ENCODE assay signal across 12 cellular contexts in the genomic region with DNA sequence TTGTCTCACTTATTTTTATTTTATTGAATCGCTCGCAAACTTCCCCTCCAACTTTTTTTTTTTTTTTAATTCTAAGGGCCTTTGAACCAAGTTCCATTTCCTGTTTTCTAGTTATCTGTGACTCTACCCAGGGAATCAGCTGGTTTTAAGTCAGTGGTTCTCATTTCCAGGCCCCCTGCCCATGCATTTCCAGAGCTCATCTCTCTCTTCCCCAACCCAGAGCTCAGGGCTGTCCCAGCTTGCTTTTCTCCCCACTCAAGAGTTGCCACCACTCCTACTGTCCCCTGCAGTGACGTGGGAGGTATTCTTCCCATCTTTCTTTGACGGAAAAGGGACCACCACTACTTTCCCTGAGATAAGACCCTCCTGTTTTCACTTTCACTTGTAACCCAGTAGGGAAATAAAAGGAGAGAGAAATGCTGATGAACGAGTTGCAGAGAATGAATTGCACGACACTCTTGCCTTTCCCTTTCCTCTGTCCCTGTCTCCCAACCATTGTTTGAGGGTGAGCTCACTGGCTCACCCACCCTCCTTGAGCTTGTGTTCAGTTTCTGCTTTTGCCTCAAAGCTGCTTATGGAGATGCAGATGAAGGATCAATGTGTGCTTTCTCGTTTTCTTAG. TPM values are rescaled to one million over a fixed set of nuclear protein-coding genes. Genes with fewer than 3 reads are reported as not detected.
DNase-seq lines count a peak whose midpoint lies in the region; ATAC-seq and TF ChIP-seq lines count a peak whose summit lies in the region.
"Had no signal": no experiment of that assay in that cellular context is flagged by ENCODE, and none has a peak within 500 bp of the region (broad histone marks: within the 10 kb centered on the region; RNA-seq: fewer than 3 reads in every experiment).

No MANE protein-coding gene starts in this region.

- no peak overlapping the region for H3K27ac ChIP-seq in CD4-positive, alpha-beta T cell (ENCODE audit: low read depth, low read length)
- peak overlapping the region in 4 of 8 donors; percentile 40 to 64 (median 56) for H3K27ac ChIP-seq in spleen

- H3K27me3 ChIP-seq in CD4-positive, alpha-beta T cell (ENCODE audit: control insufficient read depth, insufficient read depth, low read length): no peaks in the 10 kb centered on the region
- H3K27me3 ChIP-seq in spleen (replicated peaks in 1 of 7): no peaks in the 10 kb centered on the region
- H3K27me3 ChIP-seq: esophagus squamous epithelium had no signal

- TF ChIP-seq CTCF in CD4-positive, alpha-beta T cell (IDR thresholded peaks at IDR 0.05): no peak
- TF ChIP-seq CTCF in spleen (IDR thresholded peaks at IDR 0.05 in 8 of 11, conservative IDR thresholded peaks at IDR 0.05 in 3 of 11): no peak

- no peaks in the 10 kb centered on the region for H3K9me3 ChIP-seq in CD4-positive, alpha-beta T cell (ENCODE audit: control insufficient read depth, low read length)
- H3K9me3 ChIP-seq in spleen: peaks cover 0 to 4% (median 0%) of the 10 kb centered on the region in 8 donors
- H3K9me3 ChIP-seq: esophagus squamous epithelium had no signal

- DNase-seq in CD4-positive, alpha-beta T cell: no peak
- no peak for DNase-seq in activated T-helper 1 cell treated with anti-CD3 and anti-CD28 coated beads, Interleukin-12 subunit alpha, Interleukin-12 subunit beta, Interleukin-2, Interleukin-4 antibody, amounts not matched to agents 30 ng/mL and 10 ng/mL and 1 ng/mL, durations not matched to agents 14 hours and 24 hours and 36 hours (ENCODE audit: low spot score)
- DNase-seq in memory B cell (ENCODE audit: low spot score in 2 of 2): no peak
- no peak for DNase-seq in stimulated activated CD4-positive, alpha-beta T cell treated with anti-CD3 and anti-CD28 coated beads, Interleukin-1b, Interleukin-23, amount 100 ng/mL, for 48 hours
- no peak for DNase-seq in spleen
- no peak for DNase-seq in hippocampal formation (lab: John Stamatoyannopoulos, UW)
- DNase-seq: DMS 273 treated with DMSO at 0.1 percent for 48 hours, esophagus squamous epithelium, GOT3, left cardiac atrium had no signal

- peaks cover 16 to 89% (median 57%) of the 10 kb centered on the region in 6 donors for H3K4me1 ChIP-seq in spleen

- CTCF ChIA-PET in CD4-positive, alpha-beta T cell (lab: Charles Lee): interaction anchor here (0.7 kb wide), 2 partner anchors 11 to 185 kb away, joined by 3 read pairs; no protein-coding TSS in a partner anchor

- no peaks in the 10 kb centered on the region for H3K36me3 ChIP-seq in spleen
- H3K36me3 ChIP-seq: esophagus squamous epithelium had no signal

- peak overlapping the region; percentile 81 for H3K27ac Mint-ChIP-seq in CD4-positive, alpha-beta T cell
- H3K27ac Mint-ChIP-seq in activated T-helper 1 cell treated with anti-CD3 and anti-CD28 coated beads, Interleukin-12 subunit alpha, Interleukin-12 subunit beta, Interleukin-2, Interleukin-4 antibody, amounts not matched to agents 30 ng/mL and 10 ng/mL and 1 ng/mL, durations not matched to agents 14 hours and 24 hours and 36 hours: peak overlapping the region; percentile 63
- H3K27ac Mint-ChIP-seq in memory B cell: peak overlapping the region; percentile 66

- H3K27me3 Mint-ChIP-seq in CD4-positive, alpha-beta T cell: no peaks in the 10 kb centered on the region
- no peaks in the 10 kb centered on the region for H3K27me3 Mint-ChIP-seq in activated T-helper 1 cell treated with anti-CD3 and anti-CD28 coated beads, Interleukin-12 subunit alpha, Interleukin-12 subunit beta, Interleukin-2, Interleukin-4 antibody, amounts not matched to agents 30 ng/mL and 10 ng/mL and 1 ng/mL, durations not matched to agents 14 hours and 24 hours and 36 hours (ENCODE audit: insufficient read depth)
- no peaks in the 10 kb centered on the region for H3K27me3 Mint-ChIP-seq in memory B cell

- ATAC-seq in CD4-positive, alpha-beta T cell (ENCODE audit: poor library complexity): peak; percentile 60
- peak; percentile 30 for ATAC-seq in HG02610 (IDR thresholded peaks at IDR 0.05; ENCODE audit: unreplicated experiment)
- ATAC-seq in memory B cell (ENCODE audit: low read depth): peak; percentile 76
- ATAC-seq in GM18511 (IDR thresholded peaks at IDR 0.05; ENCODE audit: unreplicated experiment): no peak

- intact Hi-C loops in CD4-positive, alpha-beta T cell (cut with DNase I, micrococcal nuclease): loop anchor here in 1 of 2 experiments (1.0 kb wide), 1 partner anchor 23 kb away; no protein-coding TSS in a partner anchor
- intact Hi-C loops in activated T-helper 1 cell treated with anti-CD3 and anti-CD28 coated beads, Interleukin-12 subunit alpha, Interleukin-12 subunit beta, Interleukin-2, Interleukin-4 antibody, amounts not matched to agents 30 ng/mL and 10 ng/mL and 1 ng/mL, durations not matched to agents 14 hours and 24 hours and 36 hours (cut with micrococcal nuclease): no loop called here
- intact Hi-C loops in spleen (cut with DNase I; ENCODE audit: low total_unique reads): no loop called here

- H3K4me1 Mint-ChIP-seq in CD4-positive, alpha-beta T cell (ENCODE audit: low read depth): peaks cover 81% of the 10 kb centered on the region
- peaks cover 50% of the 10 kb centered on the region for H3K4me1 Mint-ChIP-seq in activated T-helper 1 cell treated with anti-CD3 and anti-CD28 coated beads, Interleukin-12 subunit alpha, Interleukin-12 subunit beta, Interleukin-2, Interleukin-4 antibody, amounts not matched to agents 30 ng/mL and 10 ng/mL and 1 ng/mL, durations not matched to agents 14 hours and 24 hours and 36 hours (ENCODE audit: low read depth)
- peaks cover 34% of the 10 kb centered on the region for H3K4me1 Mint-ChIP-seq in memory B cell

- POLR2A ChIA-PET in CD4-positive, alpha-beta T cell (lab: Charles Lee): interaction anchor here (1.0 to 2.0 kb wide), 4 partner anchors 15 to 94 kb away, joined by 3 to 8 read pairs (median 4); no protein-coding TSS in a partner anchor

- H3K4me3 Mint-ChIP-seq in CD4-positive, alpha-beta T cell: peak overlapping the region; percentile 82
- H3K4me3 Mint-ChIP-seq in activated T-helper 1 cell treated with anti-CD3 and anti-CD28 coated beads, Interleukin-12 subunit alpha, Interleukin-12 subunit beta, Interleukin-2, Interleukin-4 antibody, amounts not matched to agents 30 ng/mL and 10 ng/mL and 1 ng/mL, durations not matched to agents 14 hours and 24 hours and 36 hours: peak overlapping the region; percentile 55
- peak overlapping the region; percentile 53 for H3K4me3 Mint-ChIP-seq in memory B cell

- TF ChIP-seq POLR2A in spleen (IDR thresholded peaks at IDR 0.05): no peak

- no peaks in the 10 kb centered on the region for H3K9me3 Mint-ChIP-seq in CD4-positive, alpha-beta T cell
- peaks cover 4% of the 10 kb centered on the region for H3K9me3 Mint-ChIP-seq in activated T-helper 1 cell treated with anti-CD3 and anti-CD28 coated beads, Interleukin-12 subunit alpha, Interleukin-12 subunit beta, Interleukin-2, Interleukin-4 antibody, amounts not matched to agents 30 ng/mL and 10 ng/mL and 1 ng/mL, durations not matched to agents 14 hours and 24 hours and 36 hours
- H3K9me3 Mint-ChIP-seq in memory B cell: no peaks in the 10 kb centered on the region

- H3K4me3 ChIP-seq in spleen: no peak overlapping the region
- H3K4me3 ChIP-seq: esophagus squamous epithelium had no signal

- no peaks in the 10 kb centered on the region for H3K36me3 Mint-ChIP-seq in CD4-positive, alpha-beta T cell (ENCODE audit: low read depth)
- H3K36me3 Mint-ChIP-seq in activated T-helper 1 cell treated with anti-CD3 and anti-CD28 coated beads, Interleukin-12 subunit alpha, Interleukin-12 subunit beta, Interleukin-2, Interleukin-4 antibody, amounts not matched to agents 30 ng/mL and 10 ng/mL and 1 ng/mL, durations not matched to agents 14 hours and 24 hours and 36 hours (ENCODE audit: low read depth): peaks cover 5% of the 10 kb centered on the region
- no peaks in the 10 kb centered on the region for H3K36me3 Mint-ChIP-seq in memory B cell

- 42 to 48% (median 46%) methylated on average over 7 of the region's 7 CpGs for WGBS in spleen, 5 donors

RNA-seq across cellular contexts. Expression of gene TET3, which starts 42.1 kb away (rescaled TPM):
- 10 to 100 TPM; 22.2 to 24.1 TPM for total RNA-seq in CD4-positive, alpha-beta T cell
- 19.2 and 20.5 TPM in 2 replicates for total RNA-seq in activated T-helper 1 cell treated with anti-CD3 and anti-CD28 coated beads, Interleukin-12 subunit alpha, Interleukin-12 subunit beta, Interleukin-2, Interleukin-4 antibody, amounts not matched to agents 30 ng/mL and 10 ng/mL and 1 ng/mL, durations not matched to agents 14 hours and 24 hours and 36 hours
- total RNA-seq in spleen: 10 to 100 TPM; 18.9 to 27.6 (median 24.0) TPM
- 1 to 10 TPM; 1.6 to 3.9 (median 1.7) TPM for polyA plus RNA-seq in spleen
